In genomic region chrX:57367649-57368048, GRCh38 we compare ENCODE assay signal across 27 cellular contexts.
DNase-seq lines count a peak whose midpoint lies in the region; TF ChIP-seq lines count a peak whose summit lies in the region.
"Had no signal": no experiment of that assay in that cellular context is flagged by ENCODE, and none has a peak within 500 bp of the region (broad histone marks: within the 10 kb centered on the region; RNA-seq: fewer than 3 reads in every experiment).

No MANE protein-coding gene starts in this region.

- H3K4me3 ChIP-seq in fibroblast of pulmonary artery (replicated peaks; ENCODE audit: low read depth, low read length) (no peak overlapping the region), WERI-Rb-1 (ENCODE audit: low read depth, low read length) (no peak overlapping the region), testis (no peak overlapping the region)
- H3K4me3 ChIP-seq: body of pancreas, heart right ventricle, tibial artery had no signal

- DNase-seq in NCI-H1105 treated with DMSO at 0.1 percent for 48 hours (lab: John Stamatoyannopoulos, UW) (peak; percentile 4), NCI-H1105 (lab: John Stamatoyannopoulos, UW) (no peak), NCI-H345 treated with DMSO at 0.1 percent for 48 hours (lab: John Stamatoyannopoulos, UW; ENCODE audit: unreplicated experiment) (peak; percentile 10), fibroblast of pulmonary artery (ENCODE audit: low read depth) (peak; percentile 0), pons (ENCODE audit: low spot score) (peak; percentile 71), WERI-Rb-1 (no peak), germinal center (ENCODE audit: low spot score) (no peak), testis (no peak)
- DNase-seq: 8988T; activated CD4-positive, alpha-beta T cell treated with anti-CD3 and anti-CD28 coated beads, Interleukin-2, amount 10 ng/mL, durations not matched to agents 24 days and 14 days; activated gamma-delta T cell; activated T-cell treated with anti-CD3 and anti-CD28 coated beads, Interleukin-2, amount 50 U/mL, for 24 hours; body of pancreas; CD4-positive, CD25-positive, alpha-beta regulatory T cell; cerebellar nuclear complex; heart right ventricle; left cardiac atrium; mesenchymal stem cell; NCI-H1048; NCI-H187; NCI-H446 treated with DMSO at 0.1 percent for 48 hours; NK-92 treated with Interleukin-12 subunit alpha and Interleukin-12 subunit beta, amount 100 ng/mL, for 24 hours; PC-3; SW 1271; T-helper 9 cell; tibial artery had no signal

- WGBS in testis, 2 donors = 20% methylated on average over 1 of the region's 1 CpG; no CpG with 5 or more reads in 1 of the 2 donors

- H3K9me3 ChIP-seq in WERI-Rb-1 (ENCODE audit: severe bottlenecking) (no peaks in the 10 kb centered on the region), testis (no peaks in the 10 kb centered on the region)
- H3K9me3 ChIP-seq: body of pancreas, heart right ventricle, tibial artery had no signal

- H3K27ac ChIP-seq in WERI-Rb-1 (no peak overlapping the region), testis (no peak overlapping the region)
- H3K27ac ChIP-seq: body of pancreas, epithelial cell of prostate, heart right ventricle, tibial artery had no signal

- H3K36me3 ChIP-seq in WERI-Rb-1 = no peaks in the 10 kb centered on the region
- no peaks in the 10 kb centered on the region for H3K36me3 ChIP-seq in testis (ENCODE audit: low read depth, missing control alignments)
- H3K36me3 ChIP-seq: heart right ventricle, tibial artery had no signal

- no peak for TF ChIP-seq POLR2A in testis (IDR thresholded peaks at IDR 0.05)

- no peaks in the 10 kb centered on the region for H3K4me1 ChIP-seq in testis
- H3K4me1 ChIP-seq: body of pancreas, heart right ventricle, tibial artery had no signal

- no peaks in the 10 kb centered on the region for H3K27me3 ChIP-seq in WERI-Rb-1 (ENCODE audit: insufficient read depth, low read depth, severe bottlenecking)
- H3K27me3 ChIP-seq in testis = no peaks in the 10 kb centered on the region
- H3K27me3 ChIP-seq: body of pancreas, tibial artery had no signal

- TF ChIP-seq CTCF in fibroblast of pulmonary artery (IDR thresholded peaks at IDR 0.05; ENCODE audit: low read length, missing control alignments) = no peak
- no peak for TF ChIP-seq CTCF in WERI-Rb-1 (IDR thresholded peaks at IDR 0.05; ENCODE audit: low read depth, low read length)
- TF ChIP-seq CTCF in testis (IDR thresholded peaks at IDR 0.05) = no peak

- intact Hi-C loops in testis (cut with DNase I; ENCODE audit: low total_unique reads) = no loop called here

Comparison
In these comparisons a context has a peak if more than half of its experiments do, and no peak if none do; other contexts are left out.
1. DNase-seq: peak in NCI-H1105 treated with DMSO at 0.1 percent for 48 hours (single experiment), NCI-H345 treated with DMSO at 0.1 percent for 48 hours (single experiment), fibroblast of pulmonary artery (single experiment) and pons (single experiment); none in NCI-H1105 (single experiment), WERI-Rb-1 (single experiment), germinal center (single experiment) and testis (single experiment).